Comparison of ENCODE assay signal across 29 cellular contexts in genomic region chr4:158458271-158458895, GRCh38.
"Had no signal": no experiment of that assay in that cellular context is flagged by ENCODE, and none has a peak within 500 bp of the region (broad histone marks: within the 10 kb centered on the region; RNA-seq: fewer than 3 reads in every experiment).

No MANE protein-coding gene starts in this region.

- H3K4me1 Mint-ChIP-seq: activated CD4-positive, alpha-beta T cell treated with anti-CD3 and anti-CD28 coated beads, Interleukin-2, amount 10 ng/mL, durations not matched to agents 24 days and 14 days; activated naive CD4-positive, alpha-beta T cell treated with anti-CD3 and anti-CD28 coated beads, Interleukin-2, amount 50 U/mL, for 24 hours; activated naive CD8-positive, alpha-beta T cell treated with anti-CD3 and anti-CD28 coated beads, Interleukin-2, amount 10 ng/mL, durations not matched to agents 7 days and 5 days; activated T-helper 17 cell treated with anti-CD3 and anti-CD28 coated beads, Interleukin-2, amount 50 U/mL, for 72 hours had no signal

- H3K4me2 ChIP-seq: PC-9 had no signal

- H3K36me3 Mint-ChIP-seq: activated naive CD4-positive, alpha-beta T cell treated with anti-CD3 and anti-CD28 coated beads, Interleukin-2, amount 50 U/mL, for 24 hours; activated naive CD8-positive, alpha-beta T cell treated with anti-CD3 and anti-CD28 coated beads, Interleukin-2, amount 10 ng/mL, durations not matched to agents 7 days and 5 days had no signal

- H3K27me3 Mint-ChIP-seq: activated CD4-positive, alpha-beta T cell treated with anti-CD3 and anti-CD28 coated beads, Interleukin-2, amount 10 ng/mL, durations not matched to agents 24 days and 14 days; activated CD8-positive, alpha-beta T cell treated with anti-CD3 and anti-CD28 coated beads for 36 hours; activated T-helper 17 cell treated with anti-CD3 and anti-CD28 coated beads, Interleukin-2, amount 50 U/mL, for 72 hours had no signal

- H3K4me1 ChIP-seq: ascending aorta, SJCRH30 had no signal

- H3K9me3 Mint-ChIP-seq: activated CD4-positive, alpha-beta T cell treated with anti-CD3 and anti-CD28 coated beads, Interleukin-2, amount 10 ng/mL, durations not matched to agents 24 days and 14 days; activated naive CD4-positive, alpha-beta T cell treated with anti-CD3 and anti-CD28 coated beads, Interleukin-2, amount 50 U/mL, for 24 hours; activated naive CD8-positive, alpha-beta T cell treated with anti-CD3 and anti-CD28 coated beads, Interleukin-2, amount 10 ng/mL, durations not matched to agents 7 days and 5 days; activated T-helper 17 cell treated with anti-CD3 and anti-CD28 coated beads, Interleukin-2, amount 50 U/mL, for 72 hours had no signal

- H3K27me3 ChIP-seq: ascending aorta, SJCRH30 had no signal

- H3K27ac ChIP-seq: ascending aorta, PC-9, SJCRH30, SK-N-MC, WERI-Rb-1 had no signal

- H3K27ac Mint-ChIP-seq: activated CD4-positive, alpha-beta T cell treated with anti-CD3 and anti-CD28 coated beads, Interleukin-2, amount 10 ng/mL, durations not matched to agents 24 days and 14 days; activated CD8-positive, alpha-beta T cell treated with anti-CD3 and anti-CD28 coated beads for 36 hours; activated naive CD4-positive, alpha-beta T cell treated with anti-CD3 and anti-CD28 coated beads, Interleukin-2, amount 50 U/mL, for 24 hours; activated naive CD8-positive, alpha-beta T cell treated with anti-CD3 and anti-CD28 coated beads, Interleukin-2, amount 10 ng/mL, durations not matched to agents 7 days and 5 days; activated T-cell treated with anti-CD3 and anti-CD28 coated beads, Interleukin-2, amount 50 U/mL, for 72 hours; activated T-helper 17 cell treated with anti-CD3 and anti-CD28 coated beads, Interleukin-2, amount 50 U/mL, for 72 hours had no signal

- ATAC-seq: activated CD8-positive, alpha-beta T cell treated with anti-CD3 and anti-CD28 coated beads for 36 hours; activated T-cell treated with anti-CD3 and anti-CD28 coated beads, Interleukin-2, amount 50 U/mL, for 72 hours; activated T-helper 17 cell treated with anti-CD3 and anti-CD28 coated beads, Interleukin-2, amount 50 U/mL, for 72 hours had no signal

- H3K4me3 Mint-ChIP-seq: activated CD4-positive, alpha-beta T cell treated with anti-CD3 and anti-CD28 coated beads, Interleukin-2, amount 10 ng/mL, durations not matched to agents 24 days and 14 days; activated CD8-positive, alpha-beta T cell treated with anti-CD3 and anti-CD28 coated beads for 36 hours; activated naive CD4-positive, alpha-beta T cell treated with anti-CD3 and anti-CD28 coated beads, Interleukin-2, amount 50 U/mL, for 24 hours; activated naive CD8-positive, alpha-beta T cell treated with anti-CD3 and anti-CD28 coated beads, Interleukin-2, amount 10 ng/mL, durations not matched to agents 7 days and 5 days; activated T-cell treated with anti-CD3 and anti-CD28 coated beads, Interleukin-2, amount 50 U/mL, for 72 hours; activated T-helper 17 cell treated with anti-CD3 and anti-CD28 coated beads, Interleukin-2, amount 50 U/mL, for 72 hours had no signal

- H3K9me3 ChIP-seq: ascending aorta, SJCRH30 had no signal

- DNase-seq: activated CD4-positive, alpha-beta T cell treated with anti-CD3 and anti-CD28 coated beads, Interleukin-2, amount 10 ng/mL, durations not matched to agents 24 days and 14 days; activated CD4-positive, alpha-beta T cell treated with anti-CD3 and anti-CD28 coated beads, Interleukin-2, amount 50 U/mL, for 4 hours; activated CD8-positive, alpha-beta T cell treated with anti-CD3 and anti-CD28 coated beads for 36 hours; activated effector memory CD4-positive, alpha-beta T cell treated with anti-CD3 and anti-CD28 coated beads, Interleukin-2, amount 50 U/mL, for 16 hours; activated naive CD4-positive, alpha-beta T cell treated with Interleukin-2 at 50 U/mL for 16 hours; activated naive CD8-positive, alpha-beta T cell treated with anti-CD3 and anti-CD28 coated beads, Interleukin-2, amount 10 ng/mL, durations not matched to agents 7 days and 5 days; activated T-cell treated with anti-CD3 and anti-CD28 coated beads, Interleukin-2, amount 50 U/mL, for 1 hour; activated T-cell treated with anti-CD3 and anti-CD28 coated beads, Interleukin-2, amount 50 U/mL, for 72 hours; amygdala; caudate nucleus; IMR-90; NCI-H1048; NCI-H1105 treated with DMSO at 0.1 percent for 48 hours; NCI-H1436 treated with DMSO at 0.1 percent for 48 hours; NCI-H187; NCI-H2029 treated with DMSO at 0.1 percent for 48 hours; NCI-H345; NCI-H526; NCI-H748 treated with DMSO at 0.1 percent for 48 hours; SHP77; SJCRH30; T1000; WERI-Rb-1 had no signal

- H3K36me3 ChIP-seq: ascending aorta, SJCRH30, WERI-Rb-1 had no signal

- H2AFZ ChIP-seq: PC-9 had no signal

- H3K4me3 ChIP-seq: ascending aorta, K562, PC-9, SJCRH30, SK-N-MC had no signal
